ENCODE assay signal across 19 cellular contexts in the genomic region with DNA sequence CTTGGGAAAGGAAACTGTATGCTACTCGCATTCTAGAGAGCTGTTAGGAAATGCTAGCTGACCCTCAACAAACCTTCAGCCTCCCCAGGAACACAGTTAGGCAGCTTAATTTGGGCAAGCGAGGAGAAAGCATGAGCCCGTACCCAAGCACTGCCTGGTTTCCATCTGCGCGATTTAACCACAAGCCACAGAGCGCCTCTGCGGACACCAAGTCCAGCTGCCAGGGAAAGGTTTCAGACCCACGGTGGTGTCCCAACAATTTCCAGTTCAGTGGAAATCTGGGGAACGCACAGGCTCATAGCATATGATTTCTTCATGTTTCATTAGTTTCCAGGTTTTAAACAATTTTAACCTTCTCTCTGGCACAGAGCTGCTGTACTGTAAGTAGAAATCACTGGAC.
"Had no signal": no experiment of that assay in that cellular context is flagged by ENCODE, and none has a peak within 500 bp of the region (broad histone marks: within the 10 kb centered on the region; RNA-seq: fewer than 3 reads in every experiment).

No MANE protein-coding gene starts in this region.

- H3K27ac ChIP-seq: brain microvascular endothelial cell, gastroesophageal sphincter, neutrophil, skin epidermis, transverse colon had no signal

- ATAC-seq: gastroesophageal sphincter; left lobe of liver; naive thymus-derived CD8-positive, alpha-beta T cell had no signal

- DNase-seq: activated CD4-positive, alpha-beta T cell treated with anti-CD3 and anti-CD28 coated beads, Interleukin-2, amount 10 ng/mL, durations not matched to agents 24 days and 14 days; activated CD4-positive, CD25-positive, alpha-beta regulatory T cell; activated CD8-positive, alpha-beta memory T cell treated with anti-CD3 and anti-CD28 coated beads for 24 hours; activated gamma-delta T cell treated with Interleukin-2 at 50 U/mL for 16 hours; activated naive CD8-positive, alpha-beta T cell treated with anti-CD3 and anti-CD28 coated beads, Interleukin-2, amount 10 ng/mL, durations not matched to agents 7 days and 5 days; brain microvascular endothelial cell; cerebellar nuclear complex; effector CD8-positive, alpha-beta T cell; islet precursor cell; naive thymus-derived CD8-positive, alpha-beta T cell; stimulated activated CD4-positive, alpha-beta T cell treated with anti-CD3 and anti-CD28 coated beads, Interleukin-15, amount 100 ng/mL, for 24 hours; stimulated activated CD4-positive, alpha-beta T cell treated with anti-CD3 and anti-CD28 coated beads, Interleukin-4, amount 100 ng/mL, for 1 hour; stimulated activated naive CD4-positive, alpha-beta T cell; SW 1271; transverse colon had no signal

- H3K9me3 ChIP-seq: gastroesophageal sphincter, neutrophil, transverse colon had no signal

- H3K4me3 ChIP-seq: gastroesophageal sphincter, skin epidermis, transverse colon had no signal

- H3K36me3 ChIP-seq: brain microvascular endothelial cell, gastroesophageal sphincter, neutrophil, transverse colon had no signal

- H3K27me3 ChIP-seq: brain microvascular endothelial cell, gastroesophageal sphincter, neutrophil, transverse colon had no signal

- H3K4me1 ChIP-seq: gastroesophageal sphincter, transverse colon had no signal
